Comparison of ENCODE assay signal across 16 cellular contexts in the genomic region with DNA sequence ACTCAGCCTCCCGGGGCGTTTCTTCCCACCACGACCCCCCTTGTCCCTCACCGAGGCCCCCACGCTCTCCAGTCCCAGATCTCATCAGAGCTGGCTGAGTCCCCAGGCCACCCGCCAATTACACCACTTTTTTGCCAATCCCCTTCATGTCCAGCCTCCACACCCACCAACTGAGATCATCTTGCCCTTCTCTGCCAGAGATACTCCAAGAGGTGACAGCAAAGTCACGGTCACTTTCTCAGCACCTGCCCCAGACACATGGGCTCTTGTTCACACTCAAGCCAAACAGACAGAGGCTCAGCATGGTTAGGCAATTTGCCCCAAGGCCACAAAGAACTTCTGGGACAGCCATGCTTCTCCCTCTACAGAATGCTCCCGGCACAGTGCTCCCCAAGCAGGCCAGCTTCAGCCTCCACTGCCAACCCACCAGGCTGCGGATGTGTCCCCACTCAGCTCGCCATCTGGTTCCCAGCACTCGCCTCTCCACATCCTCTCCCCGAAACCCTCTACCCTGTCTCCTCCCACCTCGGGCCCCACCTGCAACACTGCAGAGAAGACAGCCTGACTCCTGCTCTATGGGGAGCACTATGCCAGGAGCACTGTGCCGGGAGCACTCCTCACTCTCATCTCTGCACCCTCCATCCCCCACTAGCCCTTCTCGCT. TPM values are rescaled to one million over a fixed set of nuclear protein-coding genes. Genes with fewer than 3 reads are reported as not detected.
DNase-seq lines count a peak whose midpoint lies in the region; ATAC-seq, FAIRE-seq and TF ChIP-seq lines count a peak whose summit lies in the region.
"Had no signal": no experiment of that assay in that cellular context is flagged by ENCODE, and none has a peak within 500 bp of the region (broad histone marks: within the 10 kb centered on the region; RNA-seq: fewer than 3 reads in every experiment).

No MANE protein-coding gene starts in this region.

- H3K9me3 Mint-ChIP-seq in activated T-cell treated with anti-CD3 and anti-CD28 coated beads, Interleukin-2, amount 50 U/mL, for 24 hours = no peaks in the 10 kb centered on the region
- peaks cover 0 to 1% (median 0%) of the 10 kb centered on the region in 11 donors for H3K9me3 Mint-ChIP-seq in naive thymus-derived CD4-positive, alpha-beta T cell
- H3K9me3 Mint-ChIP-seq in type B pancreatic cell = no peaks in the 10 kb centered on the region

- peak overlapping the region; percentile 7 for H3K27ac Mint-ChIP-seq in activated T-cell treated with anti-CD3 and anti-CD28 coated beads, Interleukin-2, amount 50 U/mL, for 24 hours
- peak overlapping the region in 6 of 9 donors; percentile 3 to 73 (median 62) for H3K27ac Mint-ChIP-seq in naive thymus-derived CD4-positive, alpha-beta T cell
- peak overlapping the region; percentile 74 for H3K27ac Mint-ChIP-seq in type B pancreatic cell

- H3K4me3 ChIP-seq in coronary artery = peak overlapping the region; percentile 53
- no peak overlapping the region for H3K4me3 ChIP-seq in naive thymus-derived CD4-positive, alpha-beta T cell (ENCODE audit: low read length)
- H3K4me3 ChIP-seq in small intestine (ENCODE audit: low read depth in 1 of 2, low read length in 2 of 2) = no peak overlapping the region

- H3K4me1 Mint-ChIP-seq in activated T-cell treated with anti-CD3 and anti-CD28 coated beads, Interleukin-2, amount 50 U/mL, for 24 hours (ENCODE audit: low read depth) = peaks cover 9% of the 10 kb centered on the region
- H3K4me1 Mint-ChIP-seq in naive thymus-derived CD4-positive, alpha-beta T cell = peaks cover 11 to 29% (median 17%) of the 10 kb centered on the region in 7 donors
- peaks cover 17% of the 10 kb centered on the region for H3K4me1 Mint-ChIP-seq in type B pancreatic cell (ENCODE audit: unreplicated experiment)

- intact Hi-C loops in naive thymus-derived CD4-positive, alpha-beta T cell (cut with micrococcal nuclease) = no loop called here

- no peaks in the 10 kb centered on the region for H3K27me3 Mint-ChIP-seq in activated T-cell treated with anti-CD3 and anti-CD28 coated beads, Interleukin-2, amount 50 U/mL, for 24 hours
- H3K27me3 Mint-ChIP-seq in naive thymus-derived CD4-positive, alpha-beta T cell = no peaks in the 10 kb centered on the region
- no peaks in the 10 kb centered on the region for H3K27me3 Mint-ChIP-seq in type B pancreatic cell

- no peak for ATAC-seq in naive thymus-derived CD4-positive, alpha-beta T cell

- peaks cover 26% of the 10 kb centered on the region for H3K36me3 Mint-ChIP-seq in activated T-cell treated with anti-CD3 and anti-CD28 coated beads, Interleukin-2, amount 50 U/mL, for 24 hours (ENCODE audit: low read depth)
- peaks cover 0 to 9% (median 0%) of the 10 kb centered on the region in 5 donors for H3K36me3 Mint-ChIP-seq in naive thymus-derived CD4-positive, alpha-beta T cell
- peaks cover 4% of the 10 kb centered on the region for H3K36me3 Mint-ChIP-seq in type B pancreatic cell

- WGBS in small intestine, 3 donors = 64 to 83% (median 70%) methylated on average over 15 of the region's 15 CpGs

- DNase-seq in activated T-cell treated with anti-CD3 and anti-CD28 coated beads, Interleukin-2, amount 50 U/mL, for 24 hours = no peak
- no peak for DNase-seq in activated T-cell treated with anti-CD3 and anti-CD28 coated beads, Interleukin-2, amount 50 U/mL, for 48 hours
- peak; percentile 77 for DNase-seq in coronary artery (ENCODE audit: low spot score)
- DNase-seq in naive thymus-derived CD4-positive, alpha-beta T cell = no peak
- DNase-seq in type B pancreatic cell (ENCODE audit: extremely low spot score, unreplicated experiment) = no peak
- no peak for DNase-seq in NCI-H345 (lab: John Stamatoyannopoulos, UW)
- no peak for DNase-seq in NCI-H510A treated with DMSO at 0.1 percent for 48 hours (lab: John Stamatoyannopoulos, UW)
- DNase-seq in small intestine = no peak
- DNase-seq: ACHN; activated CD4-positive, alpha-beta T cell treated with anti-CD3 and anti-CD28 coated beads for 4 hours; amniotic stem cell; GDM1; NCI-H187 treated with DMSO at 0.1 percent for 48 hours; RPMI8226; stimulated activated naive CD4-positive, alpha-beta T cell treated with Interleukin-2 at 50 U/mL for 16 hours had no signal

- H3K27me3 ChIP-seq in naive thymus-derived CD4-positive, alpha-beta T cell (ENCODE audit: control insufficient read depth in 2 of 2, insufficient read depth in 2 of 2, low read length in 2 of 2) = no peaks in the 10 kb centered on the region
- H3K27me3 ChIP-seq in small intestine (ENCODE audit: control insufficient read depth in 2 of 2, insufficient read depth in 2 of 2, low read length in 2 of 2) = no peaks in the 10 kb centered on the region

- H3K4me1 ChIP-seq in naive thymus-derived CD4-positive, alpha-beta T cell (ENCODE audit: control insufficient read depth in 2 of 2, insufficient read depth in 2 of 2, low read length in 2 of 2) = peaks cover 3 to 7% of the 10 kb centered on the region in 2 donors
- peaks cover 4 to 6% of the 10 kb centered on the region in 2 donors for H3K4me1 ChIP-seq in small intestine (ENCODE audit: control insufficient read depth in 2 of 2, insufficient read depth in 1 of 2, low read depth in 1 of 2, low read length in 1 of 2)

- peaks cover 0 to 40% (median 0%) of the 10 kb centered on the region in 3 experiments for H3K36me3 ChIP-seq in naive thymus-derived CD4-positive, alpha-beta T cell (ENCODE audit: control insufficient read depth in 2 of 3, insufficient read depth in 3 of 3, low read length in 3 of 3)
- peaks cover 4 to 9% of the 10 kb centered on the region in 2 donors for H3K36me3 ChIP-seq in small intestine (ENCODE audit: control insufficient read depth in 2 of 2, insufficient read depth in 2 of 2, low read length in 2 of 2)

- TF ChIP-seq CTCF in coronary artery (IDR thresholded peaks at IDR 0.05) (no peak), type B pancreatic cell (conservative IDR thresholded peaks at IDR 0.05) (no peak)

- no peak for FAIRE-seq in small intestine (lab: Jason Lieb, UNC)
- FAIRE-seq: GM19239 had no signal

- CTCF ChIA-PET in naive thymus-derived CD4-positive, alpha-beta T cell (lab: Charles Lee) = interaction anchor here (0.7 kb wide), 1 partner anchor 330 kb away, joined by 7 read pairs; no protein-coding TSS in a partner anchor

- peak overlapping the region; percentile 77 to 83 for H3K27ac ChIP-seq in coronary artery
- H3K27ac ChIP-seq in naive thymus-derived CD4-positive, alpha-beta T cell (ENCODE audit: low read depth, low read length) = no peak overlapping the region
- H3K27ac ChIP-seq in small intestine (ENCODE audit: low read depth in 1 of 2, low read length in 1 of 2) = no peak overlapping the region

- no peak overlapping the region for H3K4me3 Mint-ChIP-seq in activated T-cell treated with anti-CD3 and anti-CD28 coated beads, Interleukin-2, amount 50 U/mL, for 24 hours
- H3K4me3 Mint-ChIP-seq in naive thymus-derived CD4-positive, alpha-beta T cell = peak overlapping the region in 1 of 10 donors; percentile 53
- peak overlapping the region; percentile 50 for H3K4me3 Mint-ChIP-seq in type B pancreatic cell

- POLR2A ChIA-PET in naive thymus-derived CD4-positive, alpha-beta T cell (lab: Charles Lee) = no interaction called here

- no peaks in the 10 kb centered on the region for H3K9me3 ChIP-seq in naive thymus-derived CD4-positive, alpha-beta T cell (ENCODE audit: control insufficient read depth in 2 of 3, low read length in 3 of 3)
- H3K9me3 ChIP-seq in small intestine (ENCODE audit: control insufficient read depth, low read depth) = no peaks in the 10 kb centered on the region

RNA-seq across cellular contexts. Expression of a gene that starts 4.5 kb away (rescaled TPM):
- 10 to 100 TPM; 19.1 to 38.6 (median 35.6) TPM for total RNA-seq in naive thymus-derived CD4-positive, alpha-beta T cell
- polyA plus RNA-seq in naive thymus-derived CD4-positive, alpha-beta T cell = 10 to 100 TPM; 23.2 to 25.2 TPM
- total RNA-seq in type B pancreatic cell (ENCODE audit: low replicate concordance) = 22.5 and 37.1 TPM in 2 replicates
- polyA plus RNA-seq in small intestine = 100 to 1,000 TPM in 2 of 3 donors, 10 to 100 TPM in 1; 99.6 to 207 (median 202) TPM

RNA-seq across cellular contexts. Expression of a gene that starts 57.9 kb away (rescaled TPM):
- total RNA-seq in naive thymus-derived CD4-positive, alpha-beta T cell = 10 to 100 TPM; 11.3 to 31.7 (median 20.0) TPM
- polyA plus RNA-seq in naive thymus-derived CD4-positive, alpha-beta T cell = 10 to 100 TPM; 36.7 to 45.5 TPM
- 45.9 and 51.9 TPM in 2 replicates for total RNA-seq in type B pancreatic cell (ENCODE audit: low replicate concordance)
- polyA plus RNA-seq in small intestine = 10 to 100 TPM; 25.9 to 40.4 (median 39.4) TPM

RNA-seq across cellular contexts. Expression of a gene that starts 58.0 kb away (rescaled TPM):
- 100 to 1,000 TPM in 1 of 5 experiments, 10 to 100 TPM in 4; 71.7 to 172 (median 74.6) TPM for total RNA-seq in naive thymus-derived CD4-positive, alpha-beta T cell
- 100 to 1,000 TPM; 134 TPM for polyA plus RNA-seq in naive thymus-derived CD4-positive, alpha-beta T cell
- 177 and 239 TPM in 2 replicates for total RNA-seq in type B pancreatic cell (ENCODE audit: low replicate concordance)
- polyA plus RNA-seq in small intestine = 100 to 1,000 TPM; 143 to 172 (median 169) TPM

Comparison
In these comparisons a context has a peak if more than half of its experiments do, and no peak if none do; other contexts are left out.
1. H3K27ac Mint-ChIP-seq: peak in every context shown above with its lines; median percentile 74 in type B pancreatic cell; 62 in naive thymus-derived CD4-positive, alpha-beta T cell; 7 in activated T-cell treated with anti-CD3 and anti-CD28 coated beads, Interleukin-2, amount 50 U/mL, for 24 hours.
2. H3K27ac ChIP-seq: peak in coronary artery (2 of 2); none in naive thymus-derived CD4-positive, alpha-beta T cell (single experiment) and small intestine (0 of 2).